In the genomic region with DNA sequence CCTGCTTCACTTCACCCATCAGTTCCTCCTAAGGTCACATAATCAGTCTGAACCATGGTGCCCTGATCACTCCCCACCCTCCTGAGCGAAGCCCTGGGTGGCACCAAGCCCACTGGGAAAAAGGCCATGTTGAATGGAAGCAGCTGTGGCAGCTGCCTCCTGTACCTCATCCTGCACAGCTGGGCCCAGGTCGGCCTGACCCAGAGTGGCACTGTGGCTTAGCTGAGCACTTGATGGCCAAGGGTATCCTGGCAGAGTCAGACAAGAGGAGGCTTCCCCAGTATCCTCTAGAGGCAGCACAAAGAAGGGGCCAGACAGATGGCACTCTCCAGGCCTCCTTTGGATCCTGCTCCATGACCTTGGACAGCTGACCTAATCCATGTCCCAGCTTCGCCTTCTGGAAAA, we compare ENCODE assay signal across 18 cellular contexts.
DNase-seq lines count a peak whose midpoint lies in the region; ATAC-seq and TF ChIP-seq lines count a peak whose summit lies in the region.
"Had no signal": no experiment of that assay in that cellular context is flagged by ENCODE, and none has a peak within 500 bp of the region (broad histone marks: within the 10 kb centered on the region; RNA-seq: fewer than 3 reads in every experiment).

No MANE protein-coding gene starts in this region.

- H3K27me3 Mint-ChIP-seq in CD14-positive monocyte (ENCODE audit: low read depth in 3 of 3) = peaks cover under 1 to 4% (median 4%) of the 10 kb centered on the region in 3 donors
- no peaks in the 10 kb centered on the region for H3K27me3 Mint-ChIP-seq in T-helper 17 cell

- no peak overlapping the region for H3K4me3 ChIP-seq in psoas muscle
- no peak overlapping the region for H3K4me3 ChIP-seq in effector memory CD4-positive, alpha-beta T cell (ENCODE audit: insufficient read depth, low read depth, low read length, poor library complexity, severe bottlenecking)
- H3K4me3 ChIP-seq: BLaER1 treated with 17β-estradiol and CSF1 and Interleukin-3, amounts not matched to agents 10 nM and 100 nM; Peyer's patch had no signal

- WGBS in psoas muscle, 3 donors = 53 to 75% (median 63%) methylated on average over 3 of the region's 3 CpGs

- TF ChIP-seq CTCF in CD14-positive monocyte (IDR thresholded peaks at IDR 0.05) (no peak), psoas muscle (IDR thresholded peaks at IDR 0.05) (no peak)

- no peak overlapping the region for H3K27ac Mint-ChIP-seq in CD14-positive monocyte
- peak overlapping the region; percentile 19 for H3K27ac Mint-ChIP-seq in T-helper 17 cell

- peaks cover 11% of the 10 kb centered on the region for H3K4me1 ChIP-seq in psoas muscle
- peaks cover under 1% of the 10 kb centered on the region for H3K4me1 ChIP-seq in effector memory CD4-positive, alpha-beta T cell (ENCODE audit: control insufficient read depth, insufficient read depth, low read length, poor library complexity, severe bottlenecking)

- intact Hi-C loops in CD14-positive monocyte (cut with micrococcal nuclease) = no loop called here
- intact Hi-C loops in psoas muscle (cut with DNase I) = no loop called here

- H3K9me3 Mint-ChIP-seq in CD14-positive monocyte = no peaks in the 10 kb centered on the region

- peaks cover 0 to 15% (median 0%) of the 10 kb centered on the region in 3 donors for H3K27me3 ChIP-seq in psoas muscle (ENCODE audit: insufficient read depth in 3 of 3, low read length in 2 of 3)
- no peaks in the 10 kb centered on the region for H3K27me3 ChIP-seq in effector memory CD4-positive, alpha-beta T cell (replicated peaks; ENCODE audit: control insufficient read depth, insufficient read depth, low read length, poor library complexity, severe bottlenecking)
- H3K27me3 ChIP-seq: BLaER1 treated with 17β-estradiol and CSF1 and Interleukin-3, amounts not matched to agents 10 nM and 100 nM; Peyer's patch had no signal

- ATAC-seq in T-helper 17 cell (no peak), psoas muscle (peak; percentile 26 to 61 (median 47)), GM21526 (IDR thresholded peaks at IDR 0.05; ENCODE audit: low FRiP score, unreplicated experiment) (no peak)

- no peaks in the 10 kb centered on the region for H3K36me3 ChIP-seq in psoas muscle (ENCODE audit: insufficient read depth in 1 of 2, low read depth in 1 of 2)
- no peaks in the 10 kb centered on the region for H3K36me3 ChIP-seq in effector memory CD4-positive, alpha-beta T cell (ENCODE audit: control insufficient read depth, insufficient read depth, low read length)
- H3K36me3 ChIP-seq: BLaER1 treated with 17β-estradiol and CSF1 and Interleukin-3, amounts not matched to agents 10 nM and 100 nM; Peyer's patch had no signal

- no peak overlapping the region for H3K27ac ChIP-seq in psoas muscle
- H3K27ac ChIP-seq in effector memory CD4-positive, alpha-beta T cell (ENCODE audit: insufficient read depth, low read length, poor library complexity, severe bottlenecking) = no peak overlapping the region
- H3K27ac ChIP-seq: BLaER1 treated with 17β-estradiol and CSF1 and Interleukin-3, amounts not matched to agents 10 nM and 100 nM; Peyer's patch had no signal

- H3K9me3 ChIP-seq in T-helper 17 cell (ENCODE audit: control insufficient read depth, low read length, poor library complexity, severe bottlenecking) (no peaks in the 10 kb centered on the region), psoas muscle (no peaks in the 10 kb centered on the region)
- H3K9me3 ChIP-seq in effector memory CD4-positive, alpha-beta T cell (ENCODE audit: control insufficient read depth, low read length) = no peaks in the 10 kb centered on the region
- H3K9me3 ChIP-seq: BLaER1 treated with 17β-estradiol and CSF1 and Interleukin-3, amounts not matched to agents 10 nM and 100 nM; Peyer's patch had no signal

- no peak overlapping the region for H3K4me3 Mint-ChIP-seq in CD14-positive monocyte
- no peak overlapping the region for H3K4me3 Mint-ChIP-seq in T-helper 17 cell

- DNase-seq in NCI-H1092 treated with DMSO at 0.1 percent for 48 hours (lab: John Stamatoyannopoulos, UW) (peak; percentile 10), NCI-H1092 (lab: John Stamatoyannopoulos, UW) (no peak), CD14-positive monocyte (ENCODE audit: low spot score) (peak; percentile 33), T-helper 17 cell (no peak), psoas muscle (no peak), putamen (ENCODE audit: low spot score) (no peak)
- DNase-seq in effector memory CD4-positive, alpha-beta T cell = no peak
- DNase-seq: 8988T, DMS53, HCEC 1CT, MM.1S, NCI-H1930, NCI-H2227 treated with DMSO at 0.1 percent for 48 hours, NCI-H748 treated with DMSO at 0.1 percent for 48 hours, SIG-M5 had no signal

- peaks cover 12% of the 10 kb centered on the region for H3K4me1 Mint-ChIP-seq in CD14-positive monocyte
- peaks cover 1% of the 10 kb centered on the region for H3K4me1 Mint-ChIP-seq in T-helper 17 cell

- H3K36me3 Mint-ChIP-seq in CD14-positive monocyte (no peaks in the 10 kb centered on the region), T-helper 17 cell (ENCODE audit: low read depth) (peaks cover 3% of the 10 kb centered on the region)

Comparison
In these comparisons a context has a peak if more than half of its experiments do, and no peak if none do; other contexts are left out.
1. DNase-seq: peak in NCI-H1092 treated with DMSO at 0.1 percent for 48 hours (single experiment) and CD14-positive monocyte (single experiment); none in NCI-H1092 (single experiment), T-helper 17 cell (0 of 3), psoas muscle (0 of 2), putamen (single experiment) and effector memory CD4-positive, alpha-beta T cell (0 of 3).
2. ATAC-seq: peak in psoas muscle (4 of 4); none in T-helper 17 cell (single experiment) and GM21526 (single experiment).